1 cellular context compared by ENCODE assay signal in the genomic region with DNA sequence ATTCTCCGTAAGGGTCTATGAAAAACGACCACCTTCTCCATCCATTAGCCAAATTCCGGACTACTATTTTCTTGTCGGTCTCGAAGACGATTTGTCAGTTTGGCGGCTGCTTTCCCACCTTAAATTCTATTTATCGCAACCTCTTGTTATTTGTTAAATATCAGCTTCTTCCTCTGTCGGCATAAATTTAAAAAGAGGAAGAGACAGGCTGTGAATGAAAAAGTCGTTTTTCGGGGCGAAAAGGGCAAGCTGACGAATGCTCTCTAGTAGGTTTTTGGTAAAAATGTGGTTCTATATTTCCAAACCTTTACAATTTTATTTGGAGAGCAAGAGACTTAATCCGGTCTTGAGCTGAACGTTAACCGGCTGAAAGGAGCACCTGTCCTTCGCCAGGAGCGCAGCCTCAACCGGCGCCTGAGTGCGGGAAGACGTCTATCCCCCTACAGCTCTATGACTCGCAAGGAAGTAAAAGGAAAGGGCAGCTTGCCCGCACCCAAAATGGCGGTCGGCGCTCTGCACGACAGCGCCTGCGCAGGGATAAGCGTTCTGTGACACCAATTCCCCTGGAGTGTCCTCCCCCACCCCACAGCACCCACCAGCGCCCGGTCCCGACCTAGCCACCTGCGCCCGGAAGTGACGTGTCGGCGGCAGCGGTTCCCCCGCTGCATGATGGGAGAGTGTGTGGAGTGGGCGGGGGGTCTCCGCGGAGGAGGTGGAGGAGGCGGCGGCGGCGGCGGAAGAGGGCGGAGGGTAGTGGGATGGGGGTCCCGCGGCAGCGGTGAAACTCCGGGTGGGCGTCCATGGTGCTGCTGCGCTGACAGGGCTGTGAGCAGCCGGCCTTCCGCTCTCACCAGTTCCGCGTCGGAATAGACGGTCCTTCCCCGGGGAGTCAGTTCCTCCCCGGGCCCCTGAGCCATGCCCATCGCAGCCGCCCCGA.
TF ChIP-seq lines count a peak whose summit lies in the region.

A gene with protein sequence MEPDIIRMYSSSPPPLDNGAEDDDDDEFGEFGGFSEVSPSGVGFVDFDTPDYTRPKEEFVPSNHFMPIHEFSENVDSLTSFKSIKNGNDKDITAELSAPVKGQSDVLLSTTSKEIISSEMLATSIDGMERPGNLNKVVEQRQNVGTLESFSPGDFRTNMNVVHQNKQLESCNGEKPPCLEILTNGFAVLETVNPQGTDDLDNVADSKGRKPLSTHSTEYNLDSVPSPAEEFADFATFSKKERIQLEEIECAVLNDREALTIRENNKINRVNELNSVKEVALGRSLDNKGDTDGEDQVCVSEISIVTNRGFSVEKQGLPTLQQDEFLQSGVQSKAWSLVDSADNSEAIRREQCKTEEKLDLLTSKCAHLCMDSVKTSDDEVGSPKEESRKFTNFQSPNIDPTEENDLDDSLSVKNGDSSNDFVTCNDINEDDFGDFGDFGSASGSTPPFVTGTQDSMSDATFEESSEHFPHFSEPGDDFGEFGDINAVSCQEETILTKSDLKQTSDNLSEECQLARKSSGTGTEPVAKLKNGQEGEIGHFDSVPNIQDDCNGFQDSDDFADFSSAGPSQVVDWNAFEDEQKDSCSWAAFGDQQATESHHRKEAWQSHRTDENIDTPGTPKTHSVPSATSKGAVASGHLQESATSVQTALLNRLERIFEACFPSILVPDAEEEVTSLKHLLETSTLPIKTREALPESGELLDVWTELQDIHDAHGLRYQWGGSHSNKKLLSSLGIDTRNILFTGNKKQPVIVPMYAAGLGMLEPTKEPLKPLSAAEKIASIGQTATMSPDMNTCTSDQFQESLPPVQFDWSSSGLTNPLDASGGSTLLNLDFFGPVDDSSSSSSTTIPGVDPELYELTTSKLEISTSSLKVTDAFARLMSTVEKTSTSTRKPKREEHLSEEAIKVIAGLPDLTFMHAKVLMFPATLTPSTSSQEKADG (plus strand): TSS at position 662 of the 937 bp plus-strand sequence. CDS start 27,147 bp downstream, outside the sequence.

TF ChIP-seq in GM12878, 131 proteins besides CTCF, POLR2A, EP300 and RAD21 (continued from another document and continues in another):
- TF ChIP-seq, protein P1, sequence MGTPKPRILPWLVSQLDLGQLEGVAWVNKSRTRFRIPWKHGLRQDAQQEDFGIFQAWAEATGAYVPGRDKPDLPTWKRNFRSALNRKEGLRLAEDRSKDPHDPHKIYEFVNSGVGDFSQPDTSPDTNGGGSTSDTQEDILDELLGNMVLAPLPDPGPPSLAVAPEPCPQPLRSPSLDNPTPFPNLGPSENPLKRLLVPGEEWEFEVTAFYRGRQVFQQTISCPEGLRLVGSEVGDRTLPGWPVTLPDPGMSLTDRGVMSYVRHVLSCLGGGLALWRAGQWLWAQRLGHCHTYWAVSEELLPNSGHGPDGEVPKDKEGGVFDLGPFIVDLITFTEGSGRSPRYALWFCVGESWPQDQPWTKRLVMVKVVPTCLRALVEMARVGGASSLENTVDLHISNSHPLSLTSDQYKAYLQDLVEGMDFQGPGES (IDR thresholded peaks at IDR 0.05), result no peak
- TF ChIP-seq SIN3A (IDR thresholded peaks at IDR 0.05; ENCODE audit: low read depth, low read length) (peak; percentile 78; the same call in 1 of the 2 replicates), BRCA1 (IDR thresholded peaks at IDR 0.05; ENCODE audit: low read depth, low read length) (no peak), FOS (IDR thresholded peaks at IDR 0.05; ENCODE audit: borderline replicate concordance, extremely low read depth, insufficient read length) (no peak), ZZZ3 (IDR thresholded peaks at IDR 0.05; ENCODE audit: control insufficient read depth, insufficient read length, low read depth) (no peak), PAX5 (IDR thresholded peaks at IDR 0.05; ENCODE audit: borderline replicate concordance, low read depth, low read length) (peak; percentile 22; the same call in 1 of the 2 replicates), CEBPB (IDR thresholded peaks at IDR 0.05; ENCODE audit: borderline replicate concordance in 1 of 2, low read depth in 2 of 2, low read length in 2 of 2) (no peak), GATAD2B (conservative IDR thresholded peaks at IDR 0.05; ENCODE audit: low read depth) (peak; percentile 93), EGR1 (IDR thresholded peaks at IDR 0.05; ENCODE audit: borderline replicate concordance in 1 of 2, low read depth in 2 of 2, low read length in 2 of 2) (peak in 1 of 2 experiments; percentile 99; a peak in 2 of 3 replicates), ATF7 (IDR thresholded peaks at IDR 0.05; ENCODE audit: low read depth) (peak; percentile 84), SMAD1 (IDR thresholded peaks at IDR 0.05; ENCODE audit: low read depth, partially characterized antibody) (no peak), STAT1 (conservative IDR thresholded peaks at IDR 0.05) (no peak), CREM (IDR thresholded peaks at IDR 0.05; ENCODE audit: low read depth) (peak; percentile 98), IKZF2 (IDR thresholded peaks at IDR 0.05) (0 out of 4 replicates have a peak, but pooled peaks of 1 of the 2 experiments have one; percentile 7), CHD1 (IDR thresholded peaks at IDR 0.05; ENCODE audit: low read depth, low read length) (no peak), HDGF (IDR thresholded peaks at IDR 0.05) (peak; percentile 94), HDAC6 (IDR thresholded peaks at IDR 0.05; ENCODE audit: unreplicated experiment) (no peak), TCF3 (IDR thresholded peaks at IDR 0.05; ENCODE audit: borderline replicate concordance, insufficient read depth, low read depth, low read length) (peak; percentile 90), ETV6 (conservative IDR thresholded peaks at IDR 0.05 in 1 of 2, IDR thresholded peaks at IDR 0.05 in 1 of 2; ENCODE audit: borderline replicate concordance in 1 of 2, low read depth in 1 of 2) (no peak), TARDBP (IDR thresholded peaks at IDR 0.05; ENCODE audit: borderline replicate concordance) (peak; percentile 26; the same call in 1 of the 2 replicates), POLR2AphosphoS5 (IDR thresholded peaks at IDR 0.05; ENCODE audit: low read length) (peak; percentile 91), SUZ12 (IDR thresholded peaks at IDR 0.05; ENCODE audit: unreplicated experiment) (no peak), ZNF384 (IDR thresholded peaks at IDR 0.05; ENCODE audit: borderline replicate concordance, low read depth, low read length) (no peak), KAT2A (conservative IDR thresholded peaks at IDR 0.05; ENCODE audit: control insufficient read depth, low read depth, low read length) (no peak), RBBP5 (conservative IDR thresholded peaks at IDR 0.05) (no peak), CBX5 (IDR thresholded peaks at IDR 0.05; ENCODE audit: low read depth) (no peak), KLF5 (IDR thresholded peaks at IDR 0.05; ENCODE audit: partially characterized antibody) (peak; percentile 14), KDM1A (IDR thresholded peaks at IDR 0.05; ENCODE audit: borderline replicate concordance) (no peak), PAX8 (IDR thresholded peaks at IDR 0.05) (no peak), ZNF207 (IDR thresholded peaks at IDR 0.05; ENCODE audit: borderline replicate concordance) (no peak; the same call in 1 of the 2 replicates), SIX5 (IDR thresholded peaks at IDR 0.05; ENCODE audit: low read depth, low read length, severe bottlenecking) (peak; percentile 64), IRF4 (IDR thresholded peaks at IDR 0.05; ENCODE audit: low read depth, low read length) (0 out of 2 replicates have a peak, but pooled peaks have one; percentile 3), NFXL1 (IDR thresholded peaks at IDR 0.05; ENCODE audit: borderline replicate concordance) (no peak), LARP7 (IDR thresholded peaks at IDR 0.05) (no peak; the same call in 1 of the 2 replicates), SREBF2 (IDR thresholded peaks at IDR 0.05; ENCODE audit: low read length) (no peak)
- TF ChIP-seq, protein P2, sequence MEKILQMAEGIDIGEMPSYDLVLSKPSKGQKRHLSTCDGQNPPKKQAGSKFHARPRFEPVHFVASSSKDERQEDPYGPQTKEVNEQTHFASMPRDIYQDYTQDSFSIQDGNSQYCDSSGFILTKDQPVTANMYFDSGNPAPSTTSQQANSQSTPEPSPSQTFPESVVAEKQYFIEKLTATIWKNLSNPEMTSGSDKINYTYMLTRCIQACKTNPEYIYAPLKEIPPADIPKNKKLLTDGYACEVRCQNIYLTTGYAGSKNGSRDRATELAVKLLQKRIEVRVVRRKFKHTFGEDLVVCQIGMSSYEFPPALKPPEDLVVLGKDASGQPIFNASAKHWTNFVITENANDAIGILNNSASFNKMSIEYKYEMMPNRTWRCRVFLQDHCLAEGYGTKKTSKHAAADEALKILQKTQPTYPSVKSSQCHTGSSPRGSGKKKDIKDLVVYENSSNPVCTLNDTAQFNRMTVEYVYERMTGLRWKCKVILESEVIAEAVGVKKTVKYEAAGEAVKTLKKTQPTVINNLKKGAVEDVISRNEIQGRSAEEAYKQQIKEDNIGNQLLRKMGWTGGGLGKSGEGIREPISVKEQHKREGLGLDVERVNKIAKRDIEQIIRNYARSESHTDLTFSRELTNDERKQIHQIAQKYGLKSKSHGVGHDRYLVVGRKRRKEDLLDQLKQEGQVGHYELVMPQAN (conservative IDR thresholded peaks at IDR 0.05), result no peak; the same call in none of the 2 replicates
- TF ChIP-seq, protein P3, sequence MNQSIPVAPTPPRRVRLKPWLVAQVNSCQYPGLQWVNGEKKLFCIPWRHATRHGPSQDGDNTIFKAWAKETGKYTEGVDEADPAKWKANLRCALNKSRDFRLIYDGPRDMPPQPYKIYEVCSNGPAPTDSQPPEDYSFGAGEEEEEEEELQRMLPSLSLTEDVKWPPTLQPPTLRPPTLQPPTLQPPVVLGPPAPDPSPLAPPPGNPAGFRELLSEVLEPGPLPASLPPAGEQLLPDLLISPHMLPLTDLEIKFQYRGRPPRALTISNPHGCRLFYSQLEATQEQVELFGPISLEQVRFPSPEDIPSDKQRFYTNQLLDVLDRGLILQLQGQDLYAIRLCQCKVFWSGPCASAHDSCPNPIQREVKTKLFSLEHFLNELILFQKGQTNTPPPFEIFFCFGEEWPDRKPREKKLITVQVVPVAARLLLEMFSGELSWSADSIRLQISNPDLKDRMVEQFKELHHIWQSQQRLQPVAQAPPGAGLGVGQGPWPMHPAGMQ (IDR thresholded peaks at IDR 0.05; ENCODE audit: borderline replicate concordance), result no peak
- TF ChIP-seq, protein P4, sequence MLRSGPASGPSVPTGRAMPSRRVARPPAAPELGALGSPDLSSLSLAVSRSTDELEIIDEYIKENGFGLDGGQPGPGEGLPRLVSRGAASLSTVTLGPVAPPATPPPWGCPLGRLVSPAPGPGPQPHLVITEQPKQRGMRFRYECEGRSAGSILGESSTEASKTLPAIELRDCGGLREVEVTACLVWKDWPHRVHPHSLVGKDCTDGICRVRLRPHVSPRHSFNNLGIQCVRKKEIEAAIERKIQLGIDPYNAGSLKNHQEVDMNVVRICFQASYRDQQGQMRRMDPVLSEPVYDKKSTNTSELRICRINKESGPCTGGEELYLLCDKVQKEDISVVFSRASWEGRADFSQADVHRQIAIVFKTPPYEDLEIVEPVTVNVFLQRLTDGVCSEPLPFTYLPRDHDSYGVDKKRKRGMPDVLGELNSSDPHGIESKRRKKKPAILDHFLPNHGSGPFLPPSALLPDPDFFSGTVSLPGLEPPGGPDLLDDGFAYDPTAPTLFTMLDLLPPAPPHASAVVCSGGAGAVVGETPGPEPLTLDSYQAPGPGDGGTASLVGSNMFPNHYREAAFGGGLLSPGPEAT (IDR thresholded peaks at IDR 0.05; ENCODE audit: low read depth), result peak; percentile 91
- TF ChIP-seq, protein P5, sequence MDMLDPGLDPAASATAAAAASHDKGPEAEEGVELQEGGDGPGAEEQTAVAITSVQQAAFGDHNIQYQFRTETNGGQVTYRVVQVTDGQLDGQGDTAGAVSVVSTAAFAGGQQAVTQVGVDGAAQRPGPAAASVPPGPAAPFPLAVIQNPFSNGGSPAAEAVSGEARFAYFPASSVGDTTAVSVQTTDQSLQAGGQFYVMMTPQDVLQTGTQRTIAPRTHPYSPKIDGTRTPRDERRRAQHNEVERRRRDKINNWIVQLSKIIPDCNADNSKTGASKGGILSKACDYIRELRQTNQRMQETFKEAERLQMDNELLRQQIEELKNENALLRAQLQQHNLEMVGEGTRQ (IDR thresholded peaks at IDR 0.05; ENCODE audit: borderline replicate concordance, low read depth, low read length), result no peak; the same call in 1 of the 2 replicates
- TF ChIP-seq, protein P6, sequence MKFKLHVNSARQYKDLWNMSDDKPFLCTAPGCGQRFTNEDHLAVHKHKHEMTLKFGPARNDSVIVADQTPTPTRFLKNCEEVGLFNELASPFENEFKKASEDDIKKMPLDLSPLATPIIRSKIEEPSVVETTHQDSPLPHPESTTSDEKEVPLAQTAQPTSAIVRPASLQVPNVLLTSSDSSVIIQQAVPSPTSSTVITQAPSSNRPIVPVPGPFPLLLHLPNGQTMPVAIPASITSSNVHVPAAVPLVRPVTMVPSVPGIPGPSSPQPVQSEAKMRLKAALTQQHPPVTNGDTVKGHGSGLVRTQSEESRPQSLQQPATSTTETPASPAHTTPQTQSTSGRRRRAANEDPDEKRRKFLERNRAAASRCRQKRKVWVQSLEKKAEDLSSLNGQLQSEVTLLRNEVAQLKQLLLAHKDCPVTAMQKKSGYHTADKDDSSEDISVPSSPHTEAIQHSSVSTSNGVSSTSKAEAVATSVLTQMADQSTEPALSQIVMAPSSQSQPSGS (IDR thresholded peaks at IDR 0.05; ENCODE audit: low read length), result no peak; the same call in none of the 2 replicates
- TF ChIP-seq, protein P7, sequence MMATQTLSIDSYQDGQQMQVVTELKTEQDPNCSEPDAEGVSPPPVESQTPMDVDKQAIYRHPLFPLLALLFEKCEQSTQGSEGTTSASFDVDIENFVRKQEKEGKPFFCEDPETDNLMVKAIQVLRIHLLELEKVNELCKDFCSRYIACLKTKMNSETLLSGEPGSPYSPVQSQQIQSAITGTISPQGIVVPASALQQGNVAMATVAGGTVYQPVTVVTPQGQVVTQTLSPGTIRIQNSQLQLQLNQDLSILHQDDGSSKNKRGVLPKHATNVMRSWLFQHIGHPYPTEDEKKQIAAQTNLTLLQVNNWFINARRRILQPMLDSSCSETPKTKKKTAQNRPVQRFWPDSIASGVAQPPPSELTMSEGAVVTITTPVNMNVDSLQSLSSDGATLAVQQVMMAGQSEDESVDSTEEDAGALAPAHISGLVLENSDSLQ (IDR thresholded peaks at IDR 0.05), result no peak; the same call in 1 of the 2 replicates
- TF ChIP-seq, protein P8, sequence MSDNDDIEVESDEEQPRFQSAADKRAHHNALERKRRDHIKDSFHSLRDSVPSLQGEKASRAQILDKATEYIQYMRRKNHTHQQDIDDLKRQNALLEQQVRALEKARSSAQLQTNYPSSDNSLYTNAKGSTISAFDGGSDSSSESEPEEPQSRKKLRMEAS (IDR thresholded peaks at IDR 0.05; ENCODE audit: low read depth, low read length), result 0 out of 2 replicates have a peak, but pooled peaks have one; percentile 42
- TF ChIP-seq, protein P9, sequence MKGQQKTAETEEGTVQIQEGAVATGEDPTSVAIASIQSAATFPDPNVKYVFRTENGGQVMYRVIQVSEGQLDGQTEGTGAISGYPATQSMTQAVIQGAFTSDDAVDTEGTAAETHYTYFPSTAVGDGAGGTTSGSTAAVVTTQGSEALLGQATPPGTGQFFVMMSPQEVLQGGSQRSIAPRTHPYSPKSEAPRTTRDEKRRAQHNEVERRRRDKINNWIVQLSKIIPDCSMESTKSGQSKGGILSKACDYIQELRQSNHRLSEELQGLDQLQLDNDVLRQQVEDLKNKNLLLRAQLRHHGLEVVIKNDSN (IDR thresholded peaks at IDR 0.05; ENCODE audit: borderline replicate concordance, extremely low read length, insufficient read depth, low read depth, low read length), result no peak
